23 cellular contexts compared by ENCODE assay signal in genomic region chr18:24421831-24422230, GRCh38. TPM values are rescaled to one million over a fixed set of nuclear protein-coding genes. Genes with fewer than 3 reads are reported as not detected.
"Had no signal": no experiment of that assay in that cellular context is flagged by ENCODE, and none has a peak within 500 bp of the region (broad histone marks: within the 10 kb centered on the region; RNA-seq: fewer than 3 reads in every experiment).

No MANE protein-coding gene starts in this region.

- H3K4me1 ChIP-seq: gastroesophageal sphincter, thyroid gland had no signal

- H3K4me3 Mint-ChIP-seq: activated B cell treated with CpG ODN at 0.5 μM for 24 hours; activated CD4-positive, alpha-beta T cell treated with anti-CD3 and anti-CD28 coated beads for 36 hours; activated naive CD8-positive, alpha-beta T cell treated with anti-CD3 and anti-CD28 coated beads for 36 hours; activated T-cell treated with anti-CD3 and anti-CD28 coated beads, Interleukin-2, amount 50 U/mL, for 4 hours; natural killer cell; T-cell had no signal

- H3K27ac ChIP-seq: gastroesophageal sphincter, heart left ventricle, thyroid gland had no signal

- ATAC-seq: activated CD4-positive, alpha-beta T cell treated with anti-CD3 and anti-CD28 coated beads for 36 hours; activated T-cell treated with anti-CD3 and anti-CD28 coated beads, Interleukin-2, amount 50 U/mL, for 4 hours; gastroesophageal sphincter; heart left ventricle; left cardiac atrium; natural killer cell; stimulated activated naive CD8-positive, alpha-beta T cell treated with anti-CD3 and anti-CD28 coated beads, Interleukin-15, Interleukin-2, amounts not matched to agents 100 U/mL and 50 U/mL, for 24 hours; T-cell had no signal

- H3K36me3 ChIP-seq: gastroesophageal sphincter, heart left ventricle, thyroid gland had no signal

- H3K4me3 ChIP-seq: gastroesophageal sphincter, heart left ventricle, thyroid gland had no signal

- H3K27ac Mint-ChIP-seq: activated B cell treated with CpG ODN at 0.5 μM for 24 hours; activated CD4-positive, alpha-beta T cell treated with anti-CD3 and anti-CD28 coated beads for 36 hours; activated naive CD8-positive, alpha-beta T cell treated with anti-CD3 and anti-CD28 coated beads for 36 hours; activated T-helper 2 cell treated with anti-CD3 and anti-CD28 coated beads, Interferon-gamma antibody, Interleukin-2, Interleukin-4, amounts not matched to agents 10 μg/mL and 5 μg/mL and 100 μg/mL, durations not matched to agents 14 hours and 24 hours and 36 hours; natural killer cell had no signal

- DNase-seq: activated B cell treated with CpG ODN at 0.5 μM for 24 hours; activated CD4-positive, alpha-beta T cell treated with anti-CD3 and anti-CD28 coated beads for 36 hours; activated CD4-positive, alpha-beta T cell treated with anti-CD3 and anti-CD28 coated beads, Interleukin-2, amount 50 U/mL, for 48 hours; activated CD8-positive, alpha-beta memory T cell treated with anti-CD3 and anti-CD28 coated beads, Interleukin-2, amount 50 U/mL, for 48 hours; activated naive CD4-positive, alpha-beta T cell treated with Interleukin-2 at 50 U/mL for 16 hours; activated naive CD8-positive, alpha-beta T cell treated with anti-CD3 and anti-CD28 coated beads for 36 hours; activated T-cell treated with anti-CD3 and anti-CD28 coated beads, Interleukin-2, amount 50 U/mL, for 4 hours; amygdala; cortex of kidney; heart left ventricle; islet precursor cell; left cardiac atrium; midbrain; natural killer cell; stimulated activated CD4-positive, alpha-beta T cell treated with anti-CD3 and anti-CD28 coated beads, Interleukin-4, amount 100 ng/mL, for 24 hours; stimulated activated naive CD8-positive, alpha-beta T cell treated with anti-CD3 and anti-CD28 coated beads, Interleukin-15, Interleukin-2, amounts not matched to agents 100 U/mL and 50 U/mL, for 24 hours; T-cell; thyroid gland had no signal

RNA-seq across cellular contexts. Expression of gene HRH4, which starts 38.6 kb away (rescaled TPM):
- total RNA-seq: activated B cell treated with CpG ODN at 0.5 μM for 24 hours; activated CD8-positive, alpha-beta memory T cell treated with anti-CD3 and anti-CD28 coated beads for 36 hours; activated naive CD8-positive, alpha-beta T cell treated with anti-CD3 and anti-CD28 coated beads for 36 hours; left cardiac atrium; posterior vena cava; thyroid gland; ureter had no signal
- polyA plus RNA-seq: heart left ventricle had no signal
